In genomic region chr2:37871453-37872191, GRCh38 we compare ENCODE assay signal across 8 cellular contexts. TPM values are rescaled to one million over a fixed set of nuclear protein-coding genes. Genes with fewer than 3 reads are reported as not detected.
DNase-seq lines count a peak whose midpoint lies in the region; ATAC-seq, FAIRE-seq and TF ChIP-seq lines count a peak whose summit lies in the region.

No MANE protein-coding gene starts in this region.

- H3K27me3 Mint-ChIP-seq in Calu3 (ENCODE audit: unreplicated experiment) (no peaks in the 10 kb centered on the region), neural progenitor cell (ENCODE audit: insufficient read depth, low read depth) (peaks cover 12% of the 10 kb centered on the region)

- no peaks in the 10 kb centered on the region for H3K27me3 ChIP-seq in KMS-11 (ENCODE audit: insufficient read depth, low read depth)
- no peaks in the 10 kb centered on the region for H3K27me3 ChIP-seq in neural progenitor cell

- H3K9me3 Mint-ChIP-seq in Calu3 (ENCODE audit: low read depth, unreplicated experiment) (no peaks in the 10 kb centered on the region), neural progenitor cell (no peaks in the 10 kb centered on the region)

- H3K4me3 ChIP-seq in KMS-11 (IDR thresholded peaks at IDR 0.05; ENCODE audit: insufficient read depth, low read depth, low read length) (no peak overlapping the region), neural progenitor cell (no peak overlapping the region)

- H3K4me1 ChIP-seq in KMS-11 (ENCODE audit: low read depth, poor library complexity, severe bottlenecking) (peaks cover 12% of the 10 kb centered on the region), neural progenitor cell (peaks cover 7% of the 10 kb centered on the region)

- H2AFZ ChIP-seq in KMS-11 (ENCODE audit: low read depth): no peak overlapping the region
- H2AFZ ChIP-seq in neural progenitor cell (replicated peaks): no peak overlapping the region

- H3K4me1 Mint-ChIP-seq in Calu3 (ENCODE audit: low read depth, unreplicated experiment) (peaks cover 78% of the 10 kb centered on the region), neural progenitor cell (peaks cover 16% of the 10 kb centered on the region)

- H3K79me2 ChIP-seq in KMS-11 (ENCODE audit: insufficient read depth, low read depth) (no peaks in the 10 kb centered on the region), neural progenitor cell (ENCODE audit: low read depth) (no peaks in the 10 kb centered on the region)

- BruUV-seq in Calu3 (replicated peaks; lab: Mats Ljungman, UMichigan): no TSS peak

- CTCF ChIA-PET in Calu3 (lab: Charles Lee): interaction anchor here (0.5 to 1.1 kb wide), 3 partner anchors 39 to 476 kb away, joined by 3 read pairs; no protein-coding TSS in a partner anchor

- H3K4me2 ChIP-seq in KMS-11: peak overlapping the region; percentile 24; the same call in 1 of the 2 replicates
- no peak overlapping the region for H3K4me2 ChIP-seq in neural progenitor cell

- no peak for DNase-seq in Calu3
- DNase-seq in urothelium cell line (ENCODE audit: low spot score): no peak
- no peak for DNase-seq in neural progenitor cell (ENCODE audit: low spot score)
- no peak for DNase-seq in HK-2 (ENCODE audit: unreplicated experiment)

- H3K4me3 Mint-ChIP-seq in Calu3 (ENCODE audit: low read depth, unreplicated experiment) (no peak overlapping the region), neural progenitor cell (no peak overlapping the region)

- no peaks in the 10 kb centered on the region for H3F3A ChIP-seq in neural progenitor cell (ENCODE audit: low read depth)

- no peak overlapping the region for H3K9ac ChIP-seq in KMS-11
- H3K9ac ChIP-seq in neural progenitor cell: no peak overlapping the region

- H3K36me3 Mint-ChIP-seq in Calu3 (ENCODE audit: insufficient read depth, unreplicated experiment): no peaks in the 10 kb centered on the region
- H3K36me3 Mint-ChIP-seq in neural progenitor cell: no peaks in the 10 kb centered on the region

- ATAC-seq in GM19455 (IDR thresholded peaks at IDR 0.05; ENCODE audit: unreplicated experiment): peak; percentile 51
- ATAC-seq in HG03139 (IDR thresholded peaks at IDR 0.05; ENCODE audit: unreplicated experiment): no peak

- FAIRE-seq in endometrium (lab: Jason Lieb, UNC) (peak; percentile 89), urothelium cell line (lab: Jason Lieb, UNC) (peak; percentile 67)

- H3K27ac Mint-ChIP-seq in Calu3 (ENCODE audit: unreplicated experiment) (peak overlapping the region; percentile 7), neural progenitor cell (no peak overlapping the region)

- H3K9me3 ChIP-seq in neural progenitor cell (ENCODE audit: low read depth): no peaks in the 10 kb centered on the region

- no peak overlapping the region for H3K27ac ChIP-seq in KMS-11
- H3K27ac ChIP-seq in neural progenitor cell: no peak overlapping the region

- H4K20me1 ChIP-seq in KMS-11 (ENCODE audit: insufficient read depth) (no peaks in the 10 kb centered on the region), neural progenitor cell (ENCODE audit: low read depth) (no peaks in the 10 kb centered on the region)

- H3K36me3 ChIP-seq in KMS-11 (ENCODE audit: insufficient read depth): no peaks in the 10 kb centered on the region
- H3K36me3 ChIP-seq in neural progenitor cell: no peaks in the 10 kb centered on the region

- intact Hi-C loops in Calu3 (cut with micrococcal nuclease; ENCODE audit: unreplicated experiment): no loop called here

- TF ChIP-seq CTCF in Calu3 (IDR thresholded peaks at IDR 0.05; ENCODE audit: unreplicated experiment) (no peak), KMS-11 (conservative IDR thresholded peaks at IDR 0.05; ENCODE audit: low read depth, low read length) (no peak), neural progenitor cell (IDR thresholded peaks at IDR 0.05) (no peak)

RNA-seq across cellular contexts. Expression of gene RMDN2, which starts 53.5 kb away (rescaled TPM):
- 4.7 and 5.8 TPM in 2 replicates for total RNA-seq in Calu3 (2022)
- total RNA-seq in neural progenitor cell (ENCODE audit: low replicate concordance): 3.7 and 10.3 TPM in 2 replicates
